ENCODE assay signal across 9 cellular contexts in the genomic region with DNA sequence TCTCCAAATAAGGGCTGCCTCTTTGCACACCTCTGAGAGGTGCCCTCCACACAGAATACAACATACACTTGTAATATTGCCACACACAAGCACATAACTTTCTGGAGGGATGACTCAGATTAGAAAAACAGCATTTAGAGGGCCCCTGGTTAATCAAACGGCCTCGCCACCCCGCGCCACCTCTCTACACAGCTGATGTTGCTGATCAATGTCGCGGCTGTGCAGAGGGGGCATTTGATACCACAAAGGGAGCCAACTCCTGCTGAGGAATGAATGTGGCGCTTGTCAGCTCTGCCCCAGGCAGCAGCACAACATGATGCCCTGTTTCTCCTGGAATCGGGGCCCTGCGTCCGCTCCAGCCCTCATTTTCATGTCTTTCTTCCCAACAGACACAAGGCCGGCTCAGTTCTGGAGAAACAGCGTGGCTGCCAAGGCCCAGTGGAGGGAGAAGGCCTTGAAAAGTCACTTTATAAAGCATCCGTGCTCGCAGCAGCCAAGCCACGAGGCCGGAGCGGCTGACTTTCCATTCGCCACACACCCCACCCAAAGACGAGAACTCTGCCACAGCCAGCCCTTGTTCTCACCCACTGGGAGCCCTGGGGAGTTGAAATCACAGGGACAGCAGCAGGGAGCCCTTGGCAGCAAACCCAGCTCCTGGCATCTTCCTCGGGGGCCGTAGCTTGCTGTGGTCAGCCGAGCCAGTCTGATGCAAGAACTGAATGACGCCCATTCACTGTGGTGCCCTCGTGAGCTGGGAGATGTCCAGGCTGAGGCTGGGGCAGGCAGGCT.
DNase-seq lines count a peak whose midpoint lies in the region; ATAC-seq and TF ChIP-seq lines count a peak whose summit lies in the region.
"Had no signal": no experiment of that assay in that cellular context is flagged by ENCODE, and none has a peak within 500 bp of the region (broad histone marks: within the 10 kb centered on the region; RNA-seq: fewer than 3 reads in every experiment).

No MANE protein-coding gene starts in this region.

- no peaks in the 10 kb centered on the region for H3K9me3 ChIP-seq in stomach

- peaks cover 23% of the 10 kb centered on the region for H3K36me3 Mint-ChIP-seq in brain
- peaks cover 16% of the 10 kb centered on the region for H3K36me3 Mint-ChIP-seq in activated CD4-positive, alpha-beta T cell treated with anti-CD3 and anti-CD28 coated beads, Interleukin-2, amount 10 ng/mL, durations not matched to agents 24 days and 14 days (ENCODE audit: low read depth)

- H3K9me3 Mint-ChIP-seq in brain: peaks cover 0 to 6% (median 4%) of the 10 kb centered on the region in 5 experiments
- H3K9me3 Mint-ChIP-seq in activated CD4-positive, alpha-beta T cell treated with anti-CD3 and anti-CD28 coated beads, Interleukin-2, amount 10 ng/mL, durations not matched to agents 24 days and 14 days: no peaks in the 10 kb centered on the region
- H3K9me3 Mint-ChIP-seq: activated T-cell treated with anti-CD3 and anti-CD28 coated beads, Interleukin-2, amount 50 U/mL, for 72 hours had no signal

- H3K36me3 ChIP-seq in stomach: no peaks in the 10 kb centered on the region

- peak; percentile 17 for DNase-seq in HCEC 1CT
- peak; percentile 50 to 99 (median 92) for DNase-seq in hypothalamus (lab: John Stamatoyannopoulos, UW)
- no peak for DNase-seq in stomach
- DNase-seq in central memory CD4-positive, alpha-beta T cell: no peak
- DNase-seq in GM10266 (ENCODE audit: extremely low spot score): no peak
- no peak for DNase-seq in activated CD4-positive, alpha-beta T cell treated with anti-CD3 and anti-CD28 coated beads, Interleukin-2, amount 10 ng/mL, durations not matched to agents 24 days and 14 days
- DNase-seq: activated T-cell treated with anti-CD3 and anti-CD28 coated beads, Interleukin-2, amount 50 U/mL, for 72 hours had no signal

- no peak for TF ChIP-seq CTCF in brain (conservative IDR thresholded peaks at IDR 0.05)
- TF ChIP-seq CTCF in stomach (IDR thresholded peaks at IDR 0.05): no peak
- TF ChIP-seq CTCF in GM10266 (IDR thresholded peaks at IDR 0.05; ENCODE audit: control insufficient read depth, insufficient read depth, low read depth, missing control alignments): no peak

- H3K27me3 ChIP-seq in stomach: no peaks in the 10 kb centered on the region

- H3K4me3 ChIP-seq in stomach: no peak overlapping the region

- peaks cover 0 to 35% (median 13%) of the 10 kb centered on the region in 4 donors for H3K4me1 ChIP-seq in stomach

- 60 to 83% (median 79%) methylated on average over 16 to 24 of the region's 24 CpGs for WGBS in stomach, 5 donors

- H3K27ac ChIP-seq in stomach: peak overlapping the region in 4 of 5 donors; percentile 55 to 88 (median 73)

- ATAC-seq in HG03342 (IDR thresholded peaks at IDR 0.05; ENCODE audit: unreplicated experiment): no peak
- ATAC-seq: activated T-cell treated with anti-CD3 and anti-CD28 coated beads, Interleukin-2, amount 50 U/mL, for 72 hours had no signal

- H3K27me3 Mint-ChIP-seq in brain: no peaks in the 10 kb centered on the region
- H3K27me3 Mint-ChIP-seq in activated CD4-positive, alpha-beta T cell treated with anti-CD3 and anti-CD28 coated beads, Interleukin-2, amount 10 ng/mL, durations not matched to agents 24 days and 14 days: no peaks in the 10 kb centered on the region

- no peak for TF ChIP-seq POLR2A in stomach (IDR thresholded peaks at IDR 0.05)

- peak overlapping the region; percentile 82 to 98 (median 93) for H3K27ac Mint-ChIP-seq in brain
- no peak overlapping the region for H3K27ac Mint-ChIP-seq in activated CD4-positive, alpha-beta T cell treated with anti-CD3 and anti-CD28 coated beads, Interleukin-2, amount 10 ng/mL, durations not matched to agents 24 days and 14 days
- H3K27ac Mint-ChIP-seq: activated T-cell treated with anti-CD3 and anti-CD28 coated beads, Interleukin-2, amount 50 U/mL, for 72 hours had no signal

- intact Hi-C loops in stomach (cut with DNase I; ENCODE audit: low total_unique reads): no loop called here
- intact Hi-C loops in activated CD4-positive, alpha-beta T cell treated with anti-CD3 and anti-CD28 coated beads, Interleukin-2, amount 10 ng/mL, durations not matched to agents 24 days and 14 days (cut with micrococcal nuclease): no loop called here

- H3K4me1 Mint-ChIP-seq in brain: peaks cover 53% of the 10 kb centered on the region
- H3K4me1 Mint-ChIP-seq in activated CD4-positive, alpha-beta T cell treated with anti-CD3 and anti-CD28 coated beads, Interleukin-2, amount 10 ng/mL, durations not matched to agents 24 days and 14 days: peaks cover 17% of the 10 kb centered on the region

- peak; percentile 79 for TF ChIP-seq EP300 in stomach (IDR thresholded peaks at IDR 0.05)

- peak overlapping the region in 3 of 5 experiments; percentile 18 to 76 (median 57) for H3K4me3 Mint-ChIP-seq in brain
- H3K4me3 Mint-ChIP-seq in activated CD4-positive, alpha-beta T cell treated with anti-CD3 and anti-CD28 coated beads, Interleukin-2, amount 10 ng/mL, durations not matched to agents 24 days and 14 days: no peak overlapping the region
- H3K4me3 Mint-ChIP-seq: activated T-cell treated with anti-CD3 and anti-CD28 coated beads, Interleukin-2, amount 50 U/mL, for 72 hours had no signal

Comparison
In these comparisons a context has a peak if more than half of its experiments do, and no peak if none do; other contexts are left out.
1. DNase-seq: peak in HCEC 1CT (single experiment) and hypothalamus (51 of 51); none in stomach (single experiment), central memory CD4-positive, alpha-beta T cell (single experiment), GM10266 (single experiment) and activated CD4-positive, alpha-beta T cell treated with anti-CD3 and anti-CD28 coated beads, Interleukin-2, amount 10 ng/mL, durations not matched to agents 24 days and 14 days (single experiment).